Comparison of ENCODE assay signal across 17 cellular contexts in genomic region chr12:88552672-88553079, GRCh38. TPM values are rescaled to one million over a fixed set of nuclear protein-coding genes. Genes with fewer than 3 reads are reported as not detected.
DNase-seq lines count a peak whose midpoint lies in the region; TF ChIP-seq lines count a peak whose summit lies in the region.
"Had no signal": no experiment of that assay in that cellular context is flagged by ENCODE, and none has a peak within 500 bp of the region (broad histone marks: within the 10 kb centered on the region; RNA-seq: fewer than 3 reads in every experiment).

No MANE protein-coding gene starts in this region.

- 0% methylated on average over 1 of the region's 2 CpGs for WGBS in mesenchymal stem cell

- H3K27ac ChIP-seq in mesenchymal stem cell (ENCODE audit: low read length, poor library complexity, severe bottlenecking): no peak overlapping the region
- no peak overlapping the region for H3K27ac ChIP-seq in Peyer's patch
- H3K27ac ChIP-seq: 22Rv1 had no signal

- H3K9me3 ChIP-seq in mesenchymal stem cell (ENCODE audit: control insufficient read depth, low read length) (no peaks in the 10 kb centered on the region), Peyer's patch (no peaks in the 10 kb centered on the region)

- H2BK5ac ChIP-seq in mesenchymal stem cell (ENCODE audit: low read depth, low read length, poor library complexity, severe bottlenecking): no peak overlapping the region

- DNase-seq in DMS53 (lab: John Stamatoyannopoulos, UW) (peak; percentile 42), DMS53 treated with DMSO at 0.1 percent for 48 hours (lab: John Stamatoyannopoulos, UW; ENCODE audit: unreplicated experiment) (no peak), epithelial cell of esophagus (ENCODE audit: low read depth) (peak; percentile 36), mesenchymal stem cell (peak; percentile 55), Ammon's horn (ENCODE audit: low spot score) (no peak), COR-L47 (lab: John Stamatoyannopoulos, UW) (no peak), Peyer's patch (no peak)
- DNase-seq in stimulated activated naive CD4-positive, alpha-beta T cell (lab: John Stamatoyannopoulos, UW): no peak
- DNase-seq: activated CD4-positive, alpha-beta T cell treated with anti-CD3 and anti-CD28 coated beads for 1 hour; activated T-cell treated with anti-CD3 and anti-CD28 coated beads, Interleukin-2, amount 50 U/mL, for 1 hour; cortex of kidney; foreskin melanocyte; islet precursor cell; naive thymus-derived CD4-positive, alpha-beta T cell; NCI-H1092 treated with DMSO at 0.1 percent for 48 hours; OCI-M1 had no signal

- H4K91ac ChIP-seq in mesenchymal stem cell (ENCODE audit: low read length): no peak overlapping the region

- H2BK15ac ChIP-seq in mesenchymal stem cell (ENCODE audit: low read depth, poor library complexity, severe bottlenecking): no peak overlapping the region

- no peak for TF ChIP-seq POLR2A in Peyer's patch (IDR thresholded peaks at IDR 0.05)

- no peak overlapping the region for H3K14ac ChIP-seq in mesenchymal stem cell (ENCODE audit: low read length in 2 of 2)

- H3K23ac ChIP-seq in mesenchymal stem cell (ENCODE audit: low read length in 2 of 2): no peak overlapping the region

- no peaks in the 10 kb centered on the region for H3K4me1 ChIP-seq in mesenchymal stem cell (ENCODE audit: control insufficient read depth, insufficient read depth, low read depth, low read length)
- H3K4me1 ChIP-seq in Peyer's patch: peaks cover 0 to 19% (median 0%) of the 10 kb centered on the region in 4 donors

- no peak overlapping the region for H2AFZ ChIP-seq in mesenchymal stem cell (ENCODE audit: low read depth, low read length)

- H3K79me1 ChIP-seq in mesenchymal stem cell (replicated peaks; ENCODE audit: low read length, poor library complexity, severe bottlenecking): peaks cover 15% of the 10 kb centered on the region

- no peak overlapping the region for H3K4ac ChIP-seq in mesenchymal stem cell (ENCODE audit: low read depth in 1 of 2, low read length in 2 of 2)

- TF ChIP-seq CTCF in epithelial cell of esophagus (IDR thresholded peaks at IDR 0.05; ENCODE audit: insufficient read depth, low read depth, low read length, missing control alignments) (no peak), Peyer's patch (IDR thresholded peaks at IDR 0.05) (no peak)

- H4K8ac ChIP-seq in mesenchymal stem cell (ENCODE audit: low read length): no peak overlapping the region

- H3K9ac ChIP-seq in mesenchymal stem cell (ENCODE audit: low read length): peak overlapping the region; percentile 52

- H3K36me3 ChIP-seq in mesenchymal stem cell (ENCODE audit: control insufficient read depth in 1 of 2, insufficient read depth in 2 of 2, low read depth in 1 of 2, low read length in 2 of 2) (no peaks in the 10 kb centered on the region), Peyer's patch (no peaks in the 10 kb centered on the region)

- no peak overlapping the region for H2BK120ac ChIP-seq in mesenchymal stem cell (ENCODE audit: low read depth, low read length)

- H3K27me3 ChIP-seq in mesenchymal stem cell (ENCODE audit: control insufficient read depth in 1 of 2, insufficient read depth in 1 of 2, low read length in 2 of 2) (no peaks in the 10 kb centered on the region), Peyer's patch (no peaks in the 10 kb centered on the region)

- no peak overlapping the region for H2BK12ac ChIP-seq in mesenchymal stem cell (ENCODE audit: low read length in 2 of 2)

- no peak overlapping the region for H3K18ac ChIP-seq in mesenchymal stem cell (ENCODE audit: low read depth in 1 of 2, low read length in 2 of 2)

- H3K4me3 ChIP-seq in epithelial cell of esophagus (ENCODE audit: low read length) (no peak overlapping the region), mesenchymal stem cell (ENCODE audit: insufficient read depth in 1 of 2, low read depth in 1 of 2, low read length in 2 of 2) (no peak overlapping the region), Peyer's patch (no peak overlapping the region)

- no peak overlapping the region for H2AK5ac ChIP-seq in mesenchymal stem cell (ENCODE audit: low read length, severe bottlenecking)

- no peak overlapping the region for H3K4me2 ChIP-seq in mesenchymal stem cell (ENCODE audit: low read length, poor library complexity, severe bottlenecking)

RNA-seq across cellular contexts. Expression of gene KITLG, which starts 27.6 kb away (rescaled TPM):
- 6.9 TPM for polyA plus RNA-seq in mesenchymal stem cell (2013, experiment 1 of 2)
- 7.3 TPM for polyA plus RNA-seq in mesenchymal stem cell (2013, experiment 2 of 2)
- total RNA-seq in Peyer's patch: 10 to 100 TPM in 2 of 4 donors, 1 to 10 TPM in 2; 5.2 to 29.7 (median 9.3) TPM
- polyA plus RNA-seq: naive thymus-derived CD4-positive, alpha-beta T cell had no signal

Comparison
In these comparisons a context has a peak if more than half of its experiments do, and no peak if none do; other contexts are left out.
1. DNase-seq: peak in DMS53 (single experiment), epithelial cell of esophagus (single experiment) and mesenchymal stem cell (single experiment); none in DMS53 treated with DMSO at 0.1 percent for 48 hours (single experiment), stimulated activated naive CD4-positive, alpha-beta T cell (0 of 6), Ammon's horn (single experiment), COR-L47 (single experiment) and Peyer's patch (0 of 3).